13 cellular contexts compared by ENCODE assay signal in genomic region chr10:86753638-86754434, GRCh38. TPM values are rescaled to one million over a fixed set of nuclear protein-coding genes. Genes with fewer than 3 reads are reported as not detected.
DNase-seq lines count a peak whose midpoint lies in the region; ATAC-seq, FAIRE-seq and TF ChIP-seq lines count a peak whose summit lies in the region.
"Had no signal": no experiment of that assay in that cellular context is flagged by ENCODE, and none has a peak within 500 bp of the region (broad histone marks: within the 10 kb centered on the region; RNA-seq: fewer than 3 reads in every experiment).

No MANE protein-coding gene starts in this region.

- no peak overlapping the region for H2AFZ ChIP-seq in astrocyte (ENCODE audit: low read depth, low read length)

- H3K4me1 Mint-ChIP-seq in activated naive CD8-positive, alpha-beta T cell (ENCODE audit: low read depth): peaks cover 21% of the 10 kb centered on the region
- peaks cover 22% of the 10 kb centered on the region for H3K4me1 Mint-ChIP-seq in activated naive CD8-positive, alpha-beta T cell treated with anti-CD3 and anti-CD28 coated beads, Interleukin-2, amount 50 U/mL, for 24 hours
- peaks cover 12% of the 10 kb centered on the region for H3K4me1 Mint-ChIP-seq in astrocyte (ENCODE audit: low read depth, unreplicated experiment)
- peaks cover 44% of the 10 kb centered on the region for H3K4me1 Mint-ChIP-seq in activated CD8-positive, alpha-beta T cell treated with anti-CD3 and anti-CD28 coated beads, Interleukin-2, amount 10 ng/mL, durations not matched to agents 7 days and 5 days (ENCODE audit: low read depth)

- H3K9ac ChIP-seq in astrocyte (ENCODE audit: low read length): no peak overlapping the region

- peak overlapping the region; percentile 2 for H3K4me3 Mint-ChIP-seq in activated naive CD8-positive, alpha-beta T cell
- no peak overlapping the region for H3K4me3 Mint-ChIP-seq in activated naive CD8-positive, alpha-beta T cell treated with anti-CD3 and anti-CD28 coated beads, Interleukin-2, amount 50 U/mL, for 24 hours
- H3K4me3 Mint-ChIP-seq in astrocyte (ENCODE audit: unreplicated experiment): peak overlapping the region; percentile 88
- no peak overlapping the region for H3K4me3 Mint-ChIP-seq in activated CD8-positive, alpha-beta T cell treated with anti-CD3 and anti-CD28 coated beads, Interleukin-2, amount 10 ng/mL, durations not matched to agents 7 days and 5 days

- H3K27ac ChIP-seq in astrocyte (ENCODE audit: low read depth, low read length): no peak overlapping the region
- H3K27ac ChIP-seq in lower lobe of right lung: no peak overlapping the region
- peak overlapping the region; percentile 98 to 99 for H3K27ac ChIP-seq in tibial artery

- peaks cover 48% of the 10 kb centered on the region for H3K79me2 ChIP-seq in astrocyte (ENCODE audit: insufficient read depth, low read length)

- FAIRE-seq in astrocyte (lab: Jason Lieb, UNC): no peak

- H3K4me1 ChIP-seq in astrocyte (ENCODE audit: insufficient read depth, low read length): peaks cover 6% of the 10 kb centered on the region
- peaks cover 7% of the 10 kb centered on the region for H3K4me1 ChIP-seq in lower lobe of right lung
- peaks cover 0 to 26% (median 14%) of the 10 kb centered on the region in 4 donors for H3K4me1 ChIP-seq in tibial artery

- H4K20me1 ChIP-seq in astrocyte (ENCODE audit: insufficient read depth, low read length): peaks cover 20% of the 10 kb centered on the region

- H3K36me3 ChIP-seq in astrocyte (ENCODE audit: insufficient read depth, low read length) (no peaks in the 10 kb centered on the region), lower lobe of right lung (no peaks in the 10 kb centered on the region), tibial artery (no peaks in the 10 kb centered on the region)
- H3K36me3 ChIP-seq: Peyer's patch had no signal

- no peak for DNase-seq in activated naive CD8-positive, alpha-beta T cell treated with anti-CD3 and anti-CD28 coated beads, Interleukin-2, amount 50 U/mL, for 24 hours
- DNase-seq in astrocyte (ENCODE audit: low read depth) (no peak), lower lobe of right lung (peak; percentile 57), tibial artery (no peak), NCI-H1105 treated with DMSO at 0.1 percent for 48 hours (lab: John Stamatoyannopoulos, UW) (no peak), C1 segment of cervical spinal cord (lab: John Stamatoyannopoulos, UW) (no peak)
- DNase-seq in activated CD8-positive, alpha-beta T cell treated with anti-CD3 and anti-CD28 coated beads, Interleukin-2, amount 10 ng/mL, durations not matched to agents 7 days and 5 days: no peak
- DNase-seq: activated CD8-positive, alpha-beta T cell treated with anti-CD3 and anti-CD28 coated beads for 36 hours; activated naive CD4-positive, alpha-beta T cell treated with anti-CD3 and anti-CD28 coated beads for 36 hours; DMS53; NCI-H446; Peyer's patch had no signal

- intact Hi-C loops in lower lobe of right lung (cut with DNase I) (no loop called here), tibial artery (cut with DNase I; ENCODE audit: low total_unique reads) (no loop called here)

- H3K4me2 ChIP-seq in astrocyte (ENCODE audit: low read length): no peak overlapping the region

- no peaks in the 10 kb centered on the region for H3K9me3 Mint-ChIP-seq in activated naive CD8-positive, alpha-beta T cell (ENCODE audit: low read depth)
- no peaks in the 10 kb centered on the region for H3K9me3 Mint-ChIP-seq in activated naive CD8-positive, alpha-beta T cell treated with anti-CD3 and anti-CD28 coated beads, Interleukin-2, amount 50 U/mL, for 24 hours
- no peaks in the 10 kb centered on the region for H3K9me3 Mint-ChIP-seq in astrocyte (ENCODE audit: unreplicated experiment)
- H3K9me3 Mint-ChIP-seq in activated CD8-positive, alpha-beta T cell treated with anti-CD3 and anti-CD28 coated beads, Interleukin-2, amount 10 ng/mL, durations not matched to agents 7 days and 5 days (ENCODE audit: insufficient read depth): no peaks in the 10 kb centered on the region
- H3K9me3 Mint-ChIP-seq: activated CD8-positive, alpha-beta T cell treated with anti-CD3 and anti-CD28 coated beads for 36 hours; activated naive CD4-positive, alpha-beta T cell treated with anti-CD3 and anti-CD28 coated beads for 36 hours had no signal

- peaks cover 11% of the 10 kb centered on the region for H3K27me3 Mint-ChIP-seq in activated naive CD8-positive, alpha-beta T cell
- peaks cover 25% of the 10 kb centered on the region for H3K27me3 Mint-ChIP-seq in activated naive CD8-positive, alpha-beta T cell treated with anti-CD3 and anti-CD28 coated beads, Interleukin-2, amount 50 U/mL, for 24 hours
- no peaks in the 10 kb centered on the region for H3K27me3 Mint-ChIP-seq in astrocyte (ENCODE audit: low read depth, unreplicated experiment)
- peaks cover 28% of the 10 kb centered on the region for H3K27me3 Mint-ChIP-seq in activated CD8-positive, alpha-beta T cell treated with anti-CD3 and anti-CD28 coated beads, Interleukin-2, amount 10 ng/mL, durations not matched to agents 7 days and 5 days (ENCODE audit: low read depth)

- H3K4me3 ChIP-seq in astrocyte (ENCODE audit: insufficient read depth, low read depth, low read length) (no peak overlapping the region), lower lobe of right lung (no peak overlapping the region), tibial artery (no peak overlapping the region)
- H3K4me3 ChIP-seq: Peyer's patch had no signal

- POLR2A ChIA-PET in activated CD8-positive, alpha-beta T cell treated with anti-CD3 and anti-CD28 coated beads, Interleukin-2, amount 10 ng/mL, durations not matched to agents 7 days and 5 days (lab: Charles Lee): interaction anchor here (0.6 to 1.4 kb wide), 2 partner anchors 18 to 42 kb away, joined by 3 to 4 read pairs; no protein-coding TSS in a partner anchor

- CTCF ChIA-PET in activated CD8-positive, alpha-beta T cell treated with anti-CD3 and anti-CD28 coated beads, Interleukin-2, amount 10 ng/mL, durations not matched to agents 7 days and 5 days (lab: Charles Lee): interaction anchor here (1.0 kb wide), 1 partner anchor 10 kb away, joined by 3 read pairs; no protein-coding TSS in a partner anchor

- no peaks in the 10 kb centered on the region for H3K36me3 Mint-ChIP-seq in activated naive CD8-positive, alpha-beta T cell
- no peaks in the 10 kb centered on the region for H3K36me3 Mint-ChIP-seq in activated naive CD8-positive, alpha-beta T cell treated with anti-CD3 and anti-CD28 coated beads, Interleukin-2, amount 50 U/mL, for 24 hours (ENCODE audit: low read depth)
- no peaks in the 10 kb centered on the region for H3K36me3 Mint-ChIP-seq in astrocyte (ENCODE audit: low read depth, unreplicated experiment)
- H3K36me3 Mint-ChIP-seq in activated CD8-positive, alpha-beta T cell treated with anti-CD3 and anti-CD28 coated beads, Interleukin-2, amount 10 ng/mL, durations not matched to agents 7 days and 5 days (ENCODE audit: low read depth): peaks cover 5% of the 10 kb centered on the region

- H3K9me3 ChIP-seq in astrocyte (ENCODE audit: insufficient read depth, low read depth, low read length): no peaks in the 10 kb centered on the region
- no peaks in the 10 kb centered on the region for H3K9me3 ChIP-seq in lower lobe of right lung
- H3K9me3 ChIP-seq in tibial artery: no peaks in the 10 kb centered on the region
- H3K9me3 ChIP-seq: Peyer's patch had no signal

- no peak for TF ChIP-seq CTCF in astrocyte (IDR thresholded peaks at IDR 0.05; ENCODE audit: insufficient read depth, low read depth, low read length)
- TF ChIP-seq CTCF in lower lobe of right lung (IDR thresholded peaks at IDR 0.05): no peak
- TF ChIP-seq CTCF in tibial artery (IDR thresholded peaks at IDR 0.05): no peak

- ATAC-seq in activated naive CD8-positive, alpha-beta T cell treated with anti-CD3 and anti-CD28 coated beads, Interleukin-2, amount 50 U/mL, for 24 hours: no peak
- no peak for ATAC-seq in lower lobe of right lung
- ATAC-seq in activated CD8-positive, alpha-beta T cell treated with anti-CD3 and anti-CD28 coated beads, Interleukin-2, amount 10 ng/mL, durations not matched to agents 7 days and 5 days: no peak
- ATAC-seq: activated CD8-positive, alpha-beta T cell treated with anti-CD3 and anti-CD28 coated beads for 36 hours had no signal

- no peaks in the 10 kb centered on the region for H3K27me3 ChIP-seq in astrocyte (ENCODE audit: insufficient read depth, low read length)
- H3K27me3 ChIP-seq in lower lobe of right lung (ENCODE audit: low read depth): peaks cover 22% of the 10 kb centered on the region
- H3K27me3 ChIP-seq in tibial artery: no peaks in the 10 kb centered on the region
- H3K27me3 ChIP-seq: Peyer's patch had no signal

- H3K27ac Mint-ChIP-seq in activated naive CD8-positive, alpha-beta T cell: no peak overlapping the region
- H3K27ac Mint-ChIP-seq in activated naive CD8-positive, alpha-beta T cell treated with anti-CD3 and anti-CD28 coated beads, Interleukin-2, amount 50 U/mL, for 24 hours: no peak overlapping the region
- H3K27ac Mint-ChIP-seq in astrocyte (ENCODE audit: unreplicated experiment): peak overlapping the region; percentile 7
- no peak overlapping the region for H3K27ac Mint-ChIP-seq in activated CD8-positive, alpha-beta T cell treated with anti-CD3 and anti-CD28 coated beads, Interleukin-2, amount 10 ng/mL, durations not matched to agents 7 days and 5 days
- H3K27ac Mint-ChIP-seq: activated CD8-positive, alpha-beta T cell treated with anti-CD3 and anti-CD28 coated beads for 36 hours; activated naive CD4-positive, alpha-beta T cell treated with anti-CD3 and anti-CD28 coated beads for 36 hours had no signal

RNA-seq across cellular contexts. Expression of gene BMPR1A, which starts 2.6 kb away (rescaled TPM):
- total RNA-seq in astrocyte: 52.2 and 52.7 TPM in 2 replicates
- total RNA-seq in lower lobe of right lung: 37.0 TPM
- total RNA-seq in activated CD8-positive, alpha-beta T cell treated with anti-CD3 and anti-CD28 coated beads, Interleukin-2, amount 10 ng/mL, durations not matched to agents 7 days and 5 days: 1 to 10 TPM; 8.0 to 9.8 TPM

Comparison
In these comparisons a context has a peak if more than half of its experiments do, and no peak if none do; other contexts are left out.
1. H3K4me3 Mint-ChIP-seq: peak in activated naive CD8-positive, alpha-beta T cell (single experiment) and astrocyte (single experiment); none in activated naive CD8-positive, alpha-beta T cell treated with anti-CD3 and anti-CD28 coated beads, Interleukin-2, amount 50 U/mL, for 24 hours (single experiment) and activated CD8-positive, alpha-beta T cell treated with anti-CD3 and anti-CD28 coated beads, Interleukin-2, amount 10 ng/mL, durations not matched to agents 7 days and 5 days (single experiment).
2. H3K27ac ChIP-seq: peak in tibial artery (2 of 2); none in astrocyte (single experiment) and lower lobe of right lung (single experiment).